In the genomic region with DNA sequence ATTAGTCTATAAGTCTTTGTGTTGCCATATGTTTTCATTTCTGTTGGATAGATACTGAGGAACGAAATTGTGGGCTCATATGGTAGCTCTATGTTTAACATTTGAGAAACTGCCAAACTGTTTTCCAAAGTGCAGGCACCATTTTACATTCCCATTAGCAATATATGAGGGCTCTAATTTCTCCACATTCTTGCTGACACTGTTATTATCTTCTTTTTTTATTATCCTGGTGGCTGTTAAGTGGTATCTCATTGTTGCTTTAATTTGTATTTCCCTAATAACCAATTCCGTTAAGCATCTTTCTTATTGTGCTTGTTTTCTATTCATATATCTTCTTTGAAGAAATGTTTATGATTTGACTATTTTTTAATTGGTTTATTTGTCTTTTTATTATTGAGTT, we compare ENCODE assay signal across 7 cellular contexts. TPM values are rescaled to one million over a fixed set of nuclear protein-coding genes. Genes with fewer than 3 reads are reported as not detected.
A peak's percentile ranks its signal among the peaks of the same experiment; 100 is the strongest.
DNase-seq lines count a peak whose midpoint lies in the region; ATAC-seq and TF ChIP-seq lines count a peak whose summit lies in the region.

No MANE protein-coding gene starts in this region.

- peaks cover 14 to 17% of the 10 kb centered on the region in 2 experiments for H3K4me1 Mint-ChIP-seq in H9
- peaks cover 13 to 14% of the 10 kb centered on the region in 2 donors for H3K4me1 Mint-ChIP-seq in stimulated activated naive B cell treated with anti-CD40 and anti-IgM and Interleukin-4, amounts not matched to agents 10 μg/mL and 1 μg/mL and 100 μg/mL, for 72 hours

- no peak overlapping the region for H3K23ac ChIP-seq in H9 (ENCODE audit: insufficient read length, low read depth, low read length)

- intact Hi-C loops in esophagus squamous epithelium (cut with DNase I), result no loop called here

- H3K23me2 ChIP-seq in H9 (ENCODE audit: insufficient read length, low read depth, low read length, poor library complexity, severe bottlenecking), result peaks cover 5% of the 10 kb centered on the region

- peaks cover 0 to 14% (median 0%) of the 10 kb centered on the region in 3 donors for H3K36me3 ChIP-seq in esophagus squamous epithelium

- H2AFZ ChIP-seq in H9 (ENCODE audit: low read length), result no peak overlapping the region

- H3K4me1 ChIP-seq in H9 (ENCODE audit: insufficient read depth, low read length) (no peaks in the 10 kb centered on the region), esophagus squamous epithelium (peaks cover 10 to 42% (median 16%) of the 10 kb centered on the region in 3 donors)

- peak overlapping the region in 1 of 3 experiments; percentile 88; a peak in 3 of 7 replicates for H3K27ac Mint-ChIP-seq in H9
- no peak overlapping the region for H3K27ac Mint-ChIP-seq in stimulated activated naive B cell treated with anti-CD40 and anti-IgM and Interleukin-4, amounts not matched to agents 10 μg/mL and 1 μg/mL and 100 μg/mL, for 72 hours

- peak overlapping the region in 1 of 2 experiments; percentile 92; a peak in 3 of 5 replicates for H3K4me3 Mint-ChIP-seq in H9
- H3K4me3 Mint-ChIP-seq in stimulated activated naive B cell treated with anti-CD40 and anti-IgM and Interleukin-4, amounts not matched to agents 10 μg/mL and 1 μg/mL and 100 μg/mL, for 72 hours, result peak overlapping the region; percentile 85 to 90

- no peak overlapping the region for H3T11ph ChIP-seq in H9 (ENCODE audit: low read length)

- H3K27ac ChIP-seq in H9 (ENCODE audit: insufficient read length, low read depth, low read length) (no peak overlapping the region), esophagus squamous epithelium (peak overlapping the region in 3 of 4 donors; percentile 91 to 95 (median 92))

- H4K8ac ChIP-seq in H9 (replicated peaks; ENCODE audit: insufficient read length, low read depth, low read length), result no peak overlapping the region

- peaks cover 2% of the 10 kb centered on the region for H3K79me1 ChIP-seq in H9 (ENCODE audit: insufficient read depth, low read depth, low read length, poor library complexity, severe bottlenecking)

- H4K91ac ChIP-seq in H9 (ENCODE audit: insufficient read length, low read depth, low read length), result no peak overlapping the region

- peaks cover 14% of the 10 kb centered on the region; the same call in 1 of the 2 replicates for H3K79me2 ChIP-seq in H9 (ENCODE audit: insufficient read depth, low read length)

- no peak overlapping the region for H3K56ac ChIP-seq in H9 (ENCODE audit: insufficient read length, low read depth, low read length)

- DNase-seq in H9, result no peak
- DNase-seq in SK-MEL-5 (ENCODE audit: low read depth, low spot score), result peak; percentile 12
- no peak for DNase-seq in esophagus squamous epithelium (lab: John Stamatoyannopoulos, UW)
- DNase-seq in stimulated activated naive B cell treated with anti-CD40 and anti-IgM and Interleukin-4, amounts not matched to agents 10 μg/mL and 1 μg/mL and 100 μg/mL, for 72 hours, result no peak
- no peak for DNase-seq in NCI-H2107 (lab: John Stamatoyannopoulos, UW)

- in situ Hi-C loops in SK-MEL-5 (cut with HindIII; ENCODE audit: low pct_unique_long_range_greater_than_20kb, low sequenced_read_pairs), result no loop called here

- H2BK20ac ChIP-seq in H9 (ENCODE audit: low read depth, low read length, poor library complexity, severe bottlenecking), result no peak overlapping the region

- no peaks in the 10 kb centered on the region for H3K9me3 Mint-ChIP-seq in H9
- H3K9me3 Mint-ChIP-seq in stimulated activated naive B cell treated with anti-CD40 and anti-IgM and Interleukin-4, amounts not matched to agents 10 μg/mL and 1 μg/mL and 100 μg/mL, for 72 hours, result no peaks in the 10 kb centered on the region

- TF ChIP-seq POLR2A in esophagus squamous epithelium (IDR thresholded peaks at IDR 0.05), result no peak

- H3K9me3 ChIP-seq in H9 (ENCODE audit: control insufficient read depth, low read depth, low read length), result no peaks in the 10 kb centered on the region
- no peaks in the 10 kb centered on the region for H3K9me3 ChIP-seq in esophagus squamous epithelium

- H4K20me1 ChIP-seq in H9 (ENCODE audit: control insufficient read depth, insufficient read depth, insufficient read length), result no peaks in the 10 kb centered on the region

- H2BK5ac ChIP-seq in H9 (ENCODE audit: insufficient read length, low read length), result no peak overlapping the region

- ATAC-seq in stimulated activated naive B cell treated with anti-CD40 and anti-IgM and Interleukin-4, amounts not matched to agents 10 μg/mL and 1 μg/mL and 100 μg/mL, for 72 hours (replicated peaks), result no peak
- ATAC-seq in HG03460 (IDR thresholded peaks at IDR 0.05; ENCODE audit: unreplicated experiment) (no peak), HG03354 (IDR thresholded peaks at IDR 0.05; ENCODE audit: poor library complexity, severe bottlenecking, unreplicated experiment) (no peak)

- H3K27me3 ChIP-seq in H9 (ENCODE audit: insufficient read depth, low read length) (no peaks in the 10 kb centered on the region), esophagus squamous epithelium (no peaks in the 10 kb centered on the region)

- no peak overlapping the region for H3K18ac ChIP-seq in H9 (ENCODE audit: insufficient read length, low read depth, low read length)

- H3K36me3 Mint-ChIP-seq in H9 (ENCODE audit: insufficient read depth in 1 of 3, low read depth in 3 of 3), result peaks cover 5 to 10% (median 9%) of the 10 kb centered on the region in 3 experiments; a peak in 6 of 7 replicates
- peaks cover 3 to 15% of the 10 kb centered on the region in 2 donors for H3K36me3 Mint-ChIP-seq in stimulated activated naive B cell treated with anti-CD40 and anti-IgM and Interleukin-4, amounts not matched to agents 10 μg/mL and 1 μg/mL and 100 μg/mL, for 72 hours

- no peaks in the 10 kb centered on the region for H3K27me3 Mint-ChIP-seq in H9 (ENCODE audit: low read depth)
- H3K27me3 Mint-ChIP-seq in stimulated activated naive B cell treated with anti-CD40 and anti-IgM and Interleukin-4, amounts not matched to agents 10 μg/mL and 1 μg/mL and 100 μg/mL, for 72 hours, result no peaks in the 10 kb centered on the region

- H3K4me2 ChIP-seq in H9 (ENCODE audit: insufficient read depth, insufficient read length, low read length), result peak overlapping the region; percentile 30

- no peak overlapping the region for H4K5ac ChIP-seq in H9 (ENCODE audit: insufficient read length, low read depth, low read length)

- H2BK15ac ChIP-seq in H9 (ENCODE audit: low read depth, low read length), result no peak overlapping the region

- H2BK12ac ChIP-seq in H9 (ENCODE audit: insufficient read length, low read depth, low read length), result no peak overlapping the region

- H3K14ac ChIP-seq in H9 (ENCODE audit: insufficient read depth, low read length), result no peak overlapping the region

- no peak overlapping the region for H3K9ac ChIP-seq in H9 (ENCODE audit: extremely low read depth, insufficient read length, low read length)

- H3K4me3 ChIP-seq in esophagus squamous epithelium, result peak overlapping the region in 1 of 4 donors; percentile 78

- no peak overlapping the region for H2AK5ac ChIP-seq in H9 (ENCODE audit: insufficient read length, low read length)

- no peak overlapping the region for H2BK120ac ChIP-seq in H9 (ENCODE audit: low read depth, low read length, poor library complexity, severe bottlenecking)

- H3K4ac ChIP-seq in H9 (ENCODE audit: low read depth, low read length), result no peak overlapping the region

- no peak for TF ChIP-seq CTCF in H9 (conservative IDR thresholded peaks at IDR 0.05)
- no peak for TF ChIP-seq CTCF in esophagus squamous epithelium (IDR thresholded peaks at IDR 0.05)

- WGBS in H9 (ENCODE audit: extremely low coverage, insufficient read length, low lambda C conversion rate), result no CpG with 5 or more reads among the region's 2 CpGs
- 52 to 54% methylated on average over 2 of the region's 2 CpGs for WGBS in esophagus squamous epithelium, 2 donors

RNA-seq across cellular contexts. Expression of gene PIK3R4, which starts 1.9 kb away (rescaled TPM):
- total RNA-seq in H9 (2021) (28.6 and 37.0 TPM in 2 replicates), esophagus squamous epithelium (10 to 100 TPM; 15.4 to 27.3 (median 24.0) TPM)
- total RNA-seq in SK-MEL-5 (2014; rRNA removed; shearing (Covaris generic)), result 44.6 and 45.0 TPM in 2 replicates
- 36.6 and 40.5 TPM in 2 replicates for polyA plus RNA-seq in SK-MEL-5 (2015; cell fraction: cytosol; rRNA removed)
- polyA plus RNA-seq in SK-MEL-5 (2015; cell fraction: nucleus; rRNA removed), result 43.0 and 72.0 TPM in 2 replicates
